ENCODE assay signal across 15 cellular contexts in the genomic region with DNA sequence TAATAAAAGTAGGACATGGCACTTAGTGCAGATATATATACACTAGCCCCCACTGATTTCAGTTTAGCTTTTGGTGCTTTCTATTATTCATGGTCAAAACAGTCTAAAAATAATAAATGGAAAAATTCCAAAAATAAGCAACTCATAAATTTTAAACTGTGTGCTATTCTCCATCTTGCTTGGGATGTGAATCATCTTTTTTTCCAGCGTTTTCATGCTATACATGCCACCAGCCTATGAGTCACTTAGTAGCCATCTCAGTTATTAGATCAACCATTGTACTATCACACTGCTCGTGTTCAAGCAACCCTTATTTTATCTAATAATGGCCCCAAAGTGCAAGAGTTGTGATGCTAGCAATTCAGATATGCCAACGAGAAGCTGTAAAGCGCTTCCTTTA.
DNase-seq lines count a peak whose midpoint lies in the region; ATAC-seq lines count a peak whose summit lies in the region.
"Had no signal": no experiment of that assay in that cellular context is flagged by ENCODE, and none has a peak within 500 bp of the region (broad histone marks: within the 10 kb centered on the region; RNA-seq: fewer than 3 reads in every experiment).

No MANE protein-coding gene starts in this region.

- DNase-seq in HS-5 (ENCODE audit: low read depth), result peak; percentile 79
- DNase-seq in amniotic stem cell (lab: John Stamatoyannopoulos, UW), result peak; percentile 70
- peak; percentile 91 for DNase-seq in foreskin melanocyte
- no peak for DNase-seq in DMS153 (lab: John Stamatoyannopoulos, UW)
- no peak for DNase-seq in NOMO-1 treated with DMSO at 0.1 percent for 48 hours (lab: John Stamatoyannopoulos, UW; ENCODE audit: unreplicated experiment)
- no peak for DNase-seq in activated CD8-positive, alpha-beta memory T cell treated with anti-CD3 and anti-CD28 coated beads, Interleukin-2, amount 50 U/mL, for 4 hours
- DNase-seq: AML-193, caudate nucleus, left colon, NCI-H1105 treated with DMSO at 0.1 percent for 48 hours, NCI-H748 treated with DMSO at 0.1 percent for 48 hours, upper lobe of left lung had no signal

- no peak for ATAC-seq in HG03342 (IDR thresholded peaks at IDR 0.05; ENCODE audit: unreplicated experiment)
- ATAC-seq: left colon had no signal

- H3K27ac ChIP-seq in ACC112 (ENCODE audit: low read depth, low read length), result peak overlapping the region; percentile 69
- H3K27ac ChIP-seq: HL-60, upper lobe of left lung had no signal

- H3K36me3 ChIP-seq in ACC112 (ENCODE audit: insufficient read depth, low read length), result no peaks in the 10 kb centered on the region
- H3K36me3 ChIP-seq: upper lobe of left lung had no signal

- no peaks in the 10 kb centered on the region for H3K27me3 ChIP-seq in ACC112 (ENCODE audit: insufficient read depth, low read length)
- H3K27me3 ChIP-seq: upper lobe of left lung had no signal

- peak overlapping the region; percentile 26; the same call in 1 of the 2 replicates for H3K4me3 ChIP-seq in ACC112 (ENCODE audit: low read depth, low read length)
- H3K4me3 ChIP-seq: upper lobe of left lung had no signal

- peak overlapping the region; percentile 100 for H2AFZ ChIP-seq in ACC112 (ENCODE audit: low read length, unreplicated experiment)

- H3K4me1 ChIP-seq in ACC112 (ENCODE audit: control insufficient read depth, insufficient read depth, low read length, unreplicated experiment), result peaks cover 26% of the 10 kb centered on the region
- H3K4me1 ChIP-seq: upper lobe of left lung had no signal

- no peaks in the 10 kb centered on the region for H3K79me2 ChIP-seq in ACC112 (ENCODE audit: control insufficient read depth, insufficient read depth, low read length, unreplicated experiment)

Comparison
In these comparisons a context has a peak if more than half of its experiments do, and no peak if none do; other contexts are left out.
1. DNase-seq: peak in HS-5 (single experiment), amniotic stem cell (single experiment) and foreskin melanocyte (single experiment); none in DMS153 (single experiment), NOMO-1 treated with DMSO at 0.1 percent for 48 hours (single experiment) and activated CD8-positive, alpha-beta memory T cell treated with anti-CD3 and anti-CD28 coated beads, Interleukin-2, amount 50 U/mL, for 4 hours (single experiment).